ENCODE assay signal across 16 cellular contexts in genomic region chr19:39705578-39706188, GRCh38. TPM values are rescaled to one million over a fixed set of nuclear protein-coding genes. Genes with fewer than 3 reads are reported as not detected.
DNase-seq lines count a peak whose midpoint lies in the region; ATAC-seq lines count a peak whose summit lies in the region.
"Had no signal": no experiment of that assay in that cellular context is flagged by ENCODE, and none has a peak within 500 bp of the region (broad histone marks: within the 10 kb centered on the region; RNA-seq: fewer than 3 reads in every experiment).

No MANE protein-coding gene starts in this region.

- H3K27ac Mint-ChIP-seq in activated CD4-positive, alpha-beta T cell treated with anti-CD3 and anti-CD28 coated beads for 36 hours: peak overlapping the region; percentile 85
- H3K27ac Mint-ChIP-seq in activated T-cell treated with anti-CD3 and anti-CD28 coated beads, Interleukin-2, amount 50 U/mL, for 72 hours: peak overlapping the region; percentile 53

- no peak overlapping the region for H3K4me3 Mint-ChIP-seq in activated CD4-positive, alpha-beta T cell treated with anti-CD3 and anti-CD28 coated beads for 36 hours
- peak overlapping the region; percentile 65 to 83 for H3K4me3 Mint-ChIP-seq in activated T-cell treated with anti-CD3 and anti-CD28 coated beads, Interleukin-2, amount 50 U/mL, for 72 hours

- peaks cover 9% of the 10 kb centered on the region for H3K27me3 Mint-ChIP-seq in activated CD4-positive, alpha-beta T cell treated with anti-CD3 and anti-CD28 coated beads for 36 hours
- H3K27me3 Mint-ChIP-seq in activated T-cell treated with anti-CD3 and anti-CD28 coated beads, Interleukin-2, amount 50 U/mL, for 72 hours (ENCODE audit: low read depth): peaks cover 14% of the 10 kb centered on the region

- H3K4me1 Mint-ChIP-seq in activated CD4-positive, alpha-beta T cell treated with anti-CD3 and anti-CD28 coated beads for 36 hours: peaks cover 42% of the 10 kb centered on the region
- H3K4me1 Mint-ChIP-seq in activated T-cell treated with anti-CD3 and anti-CD28 coated beads, Interleukin-2, amount 50 U/mL, for 72 hours (ENCODE audit: low read depth): peaks cover 52% of the 10 kb centered on the region

- POLR2A ChIA-PET in activated CD4-positive, alpha-beta T cell treated with anti-CD3 and anti-CD28 coated beads for 36 hours (lab: Charles Lee): no interaction called here

- CTCF ChIA-PET in activated CD4-positive, alpha-beta T cell treated with anti-CD3 and anti-CD28 coated beads for 36 hours (lab: Charles Lee): interaction anchor here (1.0 kb wide), 1 partner anchor 11 kb away, joined by 5 read pairs; no protein-coding TSS in a partner anchor

- peaks cover 4% of the 10 kb centered on the region for H3K36me3 Mint-ChIP-seq in activated CD4-positive, alpha-beta T cell treated with anti-CD3 and anti-CD28 coated beads for 36 hours (ENCODE audit: low read depth)
- H3K36me3 Mint-ChIP-seq in activated T-cell treated with anti-CD3 and anti-CD28 coated beads, Interleukin-2, amount 50 U/mL, for 72 hours (ENCODE audit: insufficient read depth in 2 of 2): peaks cover 7 to 8% of the 10 kb centered on the region in 2 donors

- peak; percentile 67 for DNase-seq in activated CD4-positive, alpha-beta T cell treated with anti-CD3 and anti-CD28 coated beads for 36 hours
- DNase-seq in activated CD4-positive, alpha-beta T cell treated with anti-CD3 and anti-CD28 coated beads for 1 hour: no peak
- DNase-seq in MV-4-11 (lab: John Stamatoyannopoulos, UW): peak; percentile 44
- DNase-seq in activated T-cell treated with anti-CD3 and anti-CD28 coated beads, Interleukin-2, amount 50 U/mL, for 72 hours: peak; percentile 57 to 60
- peak; percentile 39 for DNase-seq in stimulated activated CD4-positive, alpha-beta T cell treated with anti-CD3 and anti-CD28 coated beads, Interleukin-1b, Interleukin-23, amount 100 ng/mL, for 48 hours
- no peak for DNase-seq in activated gamma-delta T cell (lab: John Stamatoyannopoulos, UW)
- DNase-seq: adrenal gland, cerebellar nuclear complex, foreskin melanocyte, left ventricle myocardium superior, NCI-H748 treated with DMSO at 0.1 percent for 48 hours, substantia nigra had no signal

- peak; percentile 57 for ATAC-seq in activated CD4-positive, alpha-beta T cell treated with anti-CD3 and anti-CD28 coated beads for 36 hours
- ATAC-seq in activated T-cell treated with anti-CD3 and anti-CD28 coated beads, Interleukin-2, amount 50 U/mL, for 72 hours (replicated peaks in 1 of 2): peak; percentile 61 to 70
- ATAC-seq in HG03108 (IDR thresholded peaks at IDR 0.05; ENCODE audit: unreplicated experiment) (no peak), HG02973 (IDR thresholded peaks at IDR 0.05; ENCODE audit: unreplicated experiment) (no peak)
- ATAC-seq: left ventricle myocardium superior had no signal

- H3K9me3 Mint-ChIP-seq in activated CD4-positive, alpha-beta T cell treated with anti-CD3 and anti-CD28 coated beads for 36 hours (ENCODE audit: low read depth): no peaks in the 10 kb centered on the region
- peaks cover 0 to 2% of the 10 kb centered on the region in 2 donors for H3K9me3 Mint-ChIP-seq in activated T-cell treated with anti-CD3 and anti-CD28 coated beads, Interleukin-2, amount 50 U/mL, for 72 hours

- intact Hi-C loops in activated CD4-positive, alpha-beta T cell treated with anti-CD3 and anti-CD28 coated beads for 36 hours (cut with DNase I, micrococcal nuclease): no loop called here

RNA-seq across cellular contexts. Expression of gene LGALS14, which starts 1.4 kb away (rescaled TPM):
- 1 to 10 TPM in 1 of 2 experiments, under 1 TPM in 1; 0.80 to 1.4 TPM for total RNA-seq in activated CD4-positive, alpha-beta T cell treated with anti-CD3 and anti-CD28 coated beads for 36 hours
- 1 to 10 TPM; 4.3 to 9.5 TPM for total RNA-seq in activated T-cell treated with anti-CD3 and anti-CD28 coated beads, Interleukin-2, amount 50 U/mL, for 72 hours
- total RNA-seq: A673, adrenal gland, left ventricle myocardium superior, M059J had no signal

RNA-seq across cellular contexts. Expression of gene CLC, which starts 32.1 kb away (rescaled TPM):
- total RNA-seq in activated CD4-positive, alpha-beta T cell treated with anti-CD3 and anti-CD28 coated beads for 36 hours: under 1 TPM in 1 of 2 experiments, not detected in 1; 0.40 TPM
- total RNA-seq in activated T-cell treated with anti-CD3 and anti-CD28 coated beads, Interleukin-2, amount 50 U/mL, for 72 hours: 1 to 10 TPM in 1 of 2 donors, not detected in 1; 1.7 TPM
- total RNA-seq: A673, adrenal gland, left ventricle myocardium superior, M059J had no signal

RNA-seq across cellular contexts. Expression of gene LGALS16, which starts 50.0 kb away (rescaled TPM):
- not detected for total RNA-seq in activated CD4-positive, alpha-beta T cell treated with anti-CD3 and anti-CD28 coated beads for 36 hours
- total RNA-seq in activated T-cell treated with anti-CD3 and anti-CD28 coated beads, Interleukin-2, amount 50 U/mL, for 72 hours: not detected
- total RNA-seq: A673, adrenal gland, left ventricle myocardium superior, M059J had no signal

Comparison
In these comparisons a context has a peak if more than half of its experiments do, and no peak if none do; other contexts are left out.
1. DNase-seq: peak in activated CD4-positive, alpha-beta T cell treated with anti-CD3 and anti-CD28 coated beads for 36 hours (single experiment), MV-4-11 (single experiment), activated T-cell treated with anti-CD3 and anti-CD28 coated beads, Interleukin-2, amount 50 U/mL, for 72 hours (2 of 2) and stimulated activated CD4-positive, alpha-beta T cell treated with anti-CD3 and anti-CD28 coated beads, Interleukin-1b, Interleukin-23, amount 100 ng/mL, for 48 hours (single experiment); none in activated CD4-positive, alpha-beta T cell treated with anti-CD3 and anti-CD28 coated beads for 1 hour (single experiment) and activated gamma-delta T cell (single experiment).
2. ATAC-seq: peak in activated CD4-positive, alpha-beta T cell treated with anti-CD3 and anti-CD28 coated beads for 36 hours (single experiment) and activated T-cell treated with anti-CD3 and anti-CD28 coated beads, Interleukin-2, amount 50 U/mL, for 72 hours (2 of 2); none in HG03108 (single experiment) and HG02973 (single experiment).